2 cellular contexts compared by ENCODE assay signal in genomic region chr3:51478630-51479029, GRCh38.
TF ChIP-seq lines count a peak whose summit lies in the region.

No MANE protein-coding gene starts in this region.

TF ChIP-seq in IMR-90, 13 proteins besides CTCF, POLR2A, EP300 and RAD21:
- peak; percentile 81 for TF ChIP-seq MAFK (IDR thresholded peaks at IDR 0.05; ENCODE audit: low read depth, low read length)
- TF ChIP-seq USF2 (IDR thresholded peaks at IDR 0.05; ENCODE audit: low read depth, low read length), result no peak
TF ChIP-seq in IMR-90: peak in this region for 1.

TF ChIP-seq in K562, 482 proteins besides CTCF, POLR2A, EP300 and RAD21:
- TF ChIP-seq ZNF785 (CRISPR knock-in tag; IDR thresholded peaks at IDR 0.05), result no peak
- no peak for TF ChIP-seq ZNF431 (CRISPR knock-in tag; IDR thresholded peaks at IDR 0.05)
- TF ChIP-seq, protein P1, sequence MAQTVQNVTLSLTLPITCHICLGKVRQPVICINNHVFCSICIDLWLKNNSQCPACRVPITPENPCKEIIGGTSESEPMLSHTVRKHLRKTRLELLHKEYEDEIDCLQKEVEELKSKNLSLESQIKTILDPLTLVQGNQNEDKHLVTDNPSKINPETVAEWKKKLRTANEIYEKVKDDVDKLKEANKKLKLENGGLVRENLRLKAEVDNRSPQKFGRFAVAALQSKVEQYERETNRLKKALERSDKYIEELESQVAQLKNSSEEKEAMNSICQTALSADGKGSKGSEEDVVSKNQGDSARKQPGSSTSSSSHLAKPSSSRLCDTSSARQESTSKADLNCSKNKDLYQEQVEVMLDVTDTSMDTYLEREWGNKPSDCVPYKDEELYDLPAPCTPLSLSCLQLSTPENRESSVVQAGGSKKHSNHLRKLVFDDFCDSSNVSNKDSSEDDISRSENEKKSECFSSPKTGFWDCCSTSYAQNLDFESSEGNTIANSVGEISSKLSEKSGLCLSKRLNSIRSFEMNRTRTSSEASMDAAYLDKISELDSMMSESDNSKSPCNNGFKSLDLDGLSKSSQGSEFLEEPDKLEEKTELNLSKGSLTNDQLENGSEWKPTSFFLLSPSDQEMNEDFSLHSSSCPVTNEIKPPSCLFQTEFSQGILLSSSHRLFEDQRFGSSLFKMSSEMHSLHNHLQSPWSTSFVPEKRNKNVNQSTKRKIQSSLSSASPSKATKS (CRISPR knock-in tag; IDR thresholded peaks at IDR 0.05), result no peak
- no peak for TF ChIP-seq ZNF311 (CRISPR knock-in tag; IDR thresholded peaks at IDR 0.05)
- TF ChIP-seq HMG20A (CRISPR knock-in tag; conservative IDR thresholded peaks at IDR 0.05), result no peak
- TF ChIP-seq TOE1 (IDR thresholded peaks at IDR 0.05; ENCODE audit: borderline replicate concordance), result no peak
- no peak for TF ChIP-seq TOE1 (CRISPR knock-in tag; IDR thresholded peaks at IDR 0.05; ENCODE audit: borderline replicate concordance, low read depth)
- TF ChIP-seq E4F1 (CRISPR knock-in tag; IDR thresholded peaks at IDR 0.05; ENCODE audit: borderline replicate concordance), result no peak
- TF ChIP-seq, protein P2, sequence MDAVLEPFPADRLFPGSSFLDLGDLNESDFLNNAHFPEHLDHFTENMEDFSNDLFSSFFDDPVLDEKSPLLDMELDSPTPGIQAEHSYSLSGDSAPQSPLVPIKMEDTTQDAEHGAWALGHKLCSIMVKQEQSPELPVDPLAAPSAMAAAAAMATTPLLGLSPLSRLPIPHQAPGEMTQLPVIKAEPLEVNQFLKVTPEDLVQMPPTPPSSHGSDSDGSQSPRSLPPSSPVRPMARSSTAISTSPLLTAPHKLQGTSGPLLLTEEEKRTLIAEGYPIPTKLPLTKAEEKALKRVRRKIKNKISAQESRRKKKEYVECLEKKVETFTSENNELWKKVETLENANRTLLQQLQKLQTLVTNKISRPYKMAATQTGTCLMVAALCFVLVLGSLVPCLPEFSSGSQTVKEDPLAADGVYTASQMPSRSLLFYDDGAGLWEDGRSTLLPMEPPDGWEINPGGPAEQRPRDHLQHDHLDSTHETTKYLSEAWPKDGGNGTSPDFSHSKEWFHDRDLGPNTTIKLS (IDR thresholded peaks at IDR 0.05; ENCODE audit: borderline replicate concordance, low read depth), result no peak
- peak; percentile 54; the same call in 1 of the 2 replicates for TF ChIP-seq MAFK (IDR thresholded peaks at IDR 0.05; ENCODE audit: low read length)
- no peak for TF ChIP-seq FOSL1 (tag; conservative IDR thresholded peaks at IDR 0.05)
- no peak for TF ChIP-seq RBM14 (IDR thresholded peaks at IDR 0.05; ENCODE audit: borderline replicate concordance, insufficient read depth, low read depth, low read length)
- no peak for TF ChIP-seq ZNF24 (IDR thresholded peaks at IDR 0.05)
- TF ChIP-seq C11orf30 (IDR thresholded peaks at IDR 0.05; ENCODE audit: low read depth), result peak; percentile 62
- TF ChIP-seq MIER1 (IDR thresholded peaks at IDR 0.05; ENCODE audit: low read depth), result no peak
- TF ChIP-seq IRF9 (tag; IDR thresholded peaks at IDR 0.05), result no peak
- peak; percentile 62 for TF ChIP-seq MAFG (tag; conservative IDR thresholded peaks at IDR 0.05)
- no peak for TF ChIP-seq NELFE (IDR thresholded peaks at IDR 0.05; ENCODE audit: insufficient read depth, insufficient read length)
- TF ChIP-seq TGIF2 (CRISPR knock-in tag; IDR thresholded peaks at IDR 0.05), result no peak
- TF ChIP-seq MAFF (IDR thresholded peaks at IDR 0.05; ENCODE audit: low read length), result peak; percentile 63
- no peak for TF ChIP-seq SMARCC2 (IDR thresholded peaks at IDR 0.05; ENCODE audit: low read depth)
- TF ChIP-seq LEF1 (IDR thresholded peaks at IDR 0.05), result no peak
- peak; percentile 82 for TF ChIP-seq ZNF316 (IDR thresholded peaks at IDR 0.05)
